ENCODE assay signal across 9 cellular contexts in genomic region chr11:64007160-64007628, GRCh38. TPM values are rescaled to one million over a fixed set of nuclear protein-coding genes. Genes with fewer than 3 reads are reported as not detected.
A peak's percentile ranks its signal among the peaks of the same experiment; 100 is the strongest.
DNase-seq lines count a peak whose midpoint lies in the region; ATAC-seq, FAIRE-seq and TF ChIP-seq lines count a peak whose summit lies in the region.
"Had no signal": no experiment of that assay in that cellular context is flagged by ENCODE, and none has a peak within 500 bp of the region (broad histone marks: within the 10 kb centered on the region; RNA-seq: fewer than 3 reads in every experiment).

No MANE protein-coding gene starts in this region.

- TF ChIP-seq POLR2A in endothelial cell of umbilical vein (IDR thresholded peaks at IDR 0.05; ENCODE audit: low read depth, low read length) = no peak

- peaks cover 7% of the 10 kb centered on the region for H3K4me1 Mint-ChIP-seq in CD4-positive, alpha-beta T cell (ENCODE audit: low read depth)
- peaks cover 19 to 25% of the 10 kb centered on the region in 2 donors for H3K4me1 Mint-ChIP-seq in natural killer cell treated with Interleukin-12 subunit alpha and Interleukin-12 subunit beta and Interleukin-15 and Interleukin-18, amount 100 ng/mL, for 72 hours (ENCODE audit: low read depth in 2 of 2)

- peaks cover 31% of the 10 kb centered on the region for H3K27me3 Mint-ChIP-seq in CD4-positive, alpha-beta T cell
- H3K27me3 Mint-ChIP-seq in natural killer cell treated with Interleukin-12 subunit alpha and Interleukin-12 subunit beta and Interleukin-15 and Interleukin-18, amount 100 ng/mL, for 72 hours = peaks cover 21 to 23% of the 10 kb centered on the region in 2 donors

- H3K27ac Mint-ChIP-seq in CD4-positive, alpha-beta T cell = no peak overlapping the region
- H3K27ac Mint-ChIP-seq in natural killer cell treated with Interleukin-12 subunit alpha and Interleukin-12 subunit beta and Interleukin-15 and Interleukin-18, amount 100 ng/mL, for 72 hours = no peak overlapping the region

- no peaks in the 10 kb centered on the region for H3K9me1 ChIP-seq in endothelial cell of umbilical vein (replicated peaks; ENCODE audit: control insufficient read depth, extremely low read depth, insufficient read depth, low read length)

- FAIRE-seq in endothelial cell of umbilical vein (lab: Jason Lieb, UNC) = no peak

- peak overlapping the region; percentile 17 for H3K4me2 ChIP-seq in endothelial cell of umbilical vein (ENCODE audit: insufficient read depth, low read length)

- H3K9me3 Mint-ChIP-seq in CD4-positive, alpha-beta T cell = no peaks in the 10 kb centered on the region
- H3K9me3 Mint-ChIP-seq in natural killer cell treated with Interleukin-12 subunit alpha and Interleukin-12 subunit beta and Interleukin-15 and Interleukin-18, amount 100 ng/mL, for 72 hours = peaks cover 12% of the 10 kb centered on the region

- peaks cover 22% of the 10 kb centered on the region for H3K4me1 ChIP-seq in endothelial cell of umbilical vein (ENCODE audit: control insufficient read depth, extremely low read depth, insufficient read depth, low read length)

- no peaks in the 10 kb centered on the region for H3K36me3 ChIP-seq in endothelial cell of umbilical vein (ENCODE audit: control insufficient read depth in 2 of 2, extremely low read depth in 1 of 2, insufficient read depth in 2 of 2, low read length in 2 of 2)

- POLR2A ChIA-PET in CD4-positive, alpha-beta T cell (lab: Charles Lee) = no interaction called here
- POLR2A ChIA-PET in endothelial cell of umbilical vein (lab: Charles Lee) = no interaction called here

- H3K4me3 Mint-ChIP-seq in CD4-positive, alpha-beta T cell = peak overlapping the region; percentile 54
- peak overlapping the region; percentile 69 for H3K4me3 Mint-ChIP-seq in natural killer cell treated with Interleukin-12 subunit alpha and Interleukin-12 subunit beta and Interleukin-15 and Interleukin-18, amount 100 ng/mL, for 72 hours

- H4K20me1 ChIP-seq in endothelial cell of umbilical vein (replicated peaks; ENCODE audit: control insufficient read depth, extremely low read depth, insufficient read depth, low read length) = no peaks in the 10 kb centered on the region

- intact Hi-C loops in CD4-positive, alpha-beta T cell (cut with DNase I, micrococcal nuclease) = no loop called here
- intact Hi-C loops in endothelial cell of umbilical vein (cut with micrococcal nuclease) = no loop called here

- H3K27me3 ChIP-seq in CD4-positive, alpha-beta T cell (ENCODE audit: control insufficient read depth, insufficient read depth, low read length) = peaks cover 30% of the 10 kb centered on the region
- H3K27me3 ChIP-seq in endothelial cell of umbilical vein (ENCODE audit: control insufficient read depth in 2 of 2, insufficient read depth in 2 of 2, low read length in 2 of 2) = no peaks in the 10 kb centered on the region

- no peak for TF ChIP-seq CTCF in CD4-positive, alpha-beta T cell (IDR thresholded peaks at IDR 0.05)
- TF ChIP-seq CTCF in endothelial cell of umbilical vein (IDR thresholded peaks at IDR 0.05; ENCODE audit: extremely low read depth in 1 of 2, insufficient read depth in 1 of 2, low read depth in 1 of 2, low read length in 2 of 2) = no peak

- no peak overlapping the region for H3K4me3 ChIP-seq in endothelial cell of umbilical vein (replicated peaks in 1 of 3; ENCODE audit: insufficient read depth in 1 of 3, low read depth in 1 of 3, low read length in 3 of 3)

- peaks cover 8% of the 10 kb centered on the region for H3K9me3 ChIP-seq in CD4-positive, alpha-beta T cell (ENCODE audit: control insufficient read depth, low read length)
- no peaks in the 10 kb centered on the region for H3K9me3 ChIP-seq in endothelial cell of umbilical vein (replicated peaks; ENCODE audit: control insufficient read depth, insufficient read depth, low read length)

- BruUV-seq in endothelial cell of umbilical vein (replicated peaks; lab: Mats Ljungman, UMichigan) = no TSS peak

- CTCF ChIA-PET in CD4-positive, alpha-beta T cell (lab: Charles Lee) = no interaction called here
- CTCF ChIA-PET in endothelial cell of umbilical vein (lab: Charles Lee) = interaction anchor here (0.6 to 1.5 kb wide), 14 partner anchors 7 to 183 kb away, joined by 3 to 10 read pairs (median 3); partner anchors contain the start of gene COX8A

- no peak overlapping the region for H3K9ac ChIP-seq in endothelial cell of umbilical vein (replicated peaks; ENCODE audit: extremely low read depth, insufficient read depth, low read length)

- H3K27ac ChIP-seq in CD4-positive, alpha-beta T cell (ENCODE audit: low read depth, low read length) = no peak overlapping the region
- no peak overlapping the region for H3K27ac ChIP-seq in endothelial cell of umbilical vein (ENCODE audit: insufficient read depth, low read depth, low read length)
- H3K27ac ChIP-seq: epithelial cell of prostate had no signal

- no peak for DNase-seq in CD4-positive, alpha-beta T cell
- DNase-seq in NCI-H226 (peak; percentile 18), endothelial cell of umbilical vein (ENCODE audit: low read depth, low spot score) (no peak), ecto neural progenitor cell (ENCODE audit: low spot score) (no peak)
- no peak for DNase-seq in natural killer cell treated with Interleukin-12 subunit alpha and Interleukin-12 subunit beta and Interleukin-15 and Interleukin-18, amount 100 ng/mL, for 72 hours (ENCODE audit: low spot score)

- no peak overlapping the region for H2AFZ ChIP-seq in endothelial cell of umbilical vein (ENCODE audit: low read depth, low read length)

- no peaks in the 10 kb centered on the region for H3K79me2 ChIP-seq in endothelial cell of umbilical vein (ENCODE audit: control insufficient read depth, insufficient read depth, low read length)

- no peak for ATAC-seq in CD4-positive, alpha-beta T cell (ENCODE audit: poor library complexity)
- ATAC-seq in natural killer cell treated with Interleukin-12 subunit alpha and Interleukin-12 subunit beta and Interleukin-15 and Interleukin-18, amount 100 ng/mL, for 72 hours = no peak
- no peak for ATAC-seq in HG02884 (IDR thresholded peaks at IDR 0.05; ENCODE audit: unreplicated experiment)
- ATAC-seq in GM19467 (IDR thresholded peaks at IDR 0.05; ENCODE audit: unreplicated experiment) = no peak
- ATAC-seq in HG03108 (IDR thresholded peaks at IDR 0.05; ENCODE audit: unreplicated experiment) = no peak

- H3K36me3 Mint-ChIP-seq in CD4-positive, alpha-beta T cell (ENCODE audit: low read depth) = no peaks in the 10 kb centered on the region
- H3K36me3 Mint-ChIP-seq in natural killer cell treated with Interleukin-12 subunit alpha and Interleukin-12 subunit beta and Interleukin-15 and Interleukin-18, amount 100 ng/mL, for 72 hours = no peaks in the 10 kb centered on the region

- dilution Hi-C loops in endothelial cell of umbilical vein (cut with MboI; ENCODE audit: extremely low pct_ligation_motif_present, low sequenced_read_pairs) = no loop called here

TF ChIP-seq in endothelial cell of umbilical vein, 7 proteins besides CTCF, POLR2A, EP300 and RAD21:
- TF ChIP-seq MYC (IDR thresholded peaks at IDR 0.05; ENCODE audit: low read depth, low read length) = no peak

RNA-seq across cellular contexts. Expression of gene OTUB1, which starts 21.0 kb away (rescaled TPM):
- total RNA-seq in CD4-positive, alpha-beta T cell = 10 to 100 TPM; 57.5 to 60.0 TPM
- total RNA-seq in endothelial cell of umbilical vein = 80.0 and 81.9 TPM in 2 replicates
- 256 and 316 TPM in 2 replicates for polyA plus RNA-seq in endothelial cell of umbilical vein
- 161 and 174 TPM in 2 replicates for polyA plus RNA-seq in endothelial cell of umbilical vein (2011; cell fraction: cytosol; rRNA removed)
- 244 and 248 TPM in 2 replicates for polyA plus RNA-seq in endothelial cell of umbilical vein (2011; cell fraction: nucleus; rRNA removed)
- 122 and 134 TPM in 2 replicates for polyA plus RNA-seq in endothelial cell of umbilical vein (2012)
- polyA minus RNA-seq in endothelial cell of umbilical vein = 77.2 and 88.3 TPM in 2 replicates
- polyA minus RNA-seq in endothelial cell of umbilical vein (2011; cell fraction: cytosol; rRNA and poly(A)+ RNA removed) = 68.1 TPM
- 33.3 and 44.5 TPM in 2 replicates for polyA minus RNA-seq in endothelial cell of umbilical vein (2011; cell fraction: nucleus; rRNA and poly(A)+ RNA removed)
- total RNA-seq in natural killer cell treated with Interleukin-12 subunit alpha and Interleukin-12 subunit beta and Interleukin-15 and Interleukin-18, amount 100 ng/mL, for 72 hours = 10 to 100 TPM; 87.8 to 96.6 TPM

RNA-seq across cellular contexts. Expression of gene FLRT1, which starts 28.5 kb away (rescaled TPM):
- total RNA-seq in CD4-positive, alpha-beta T cell = not detected
- not detected in 2 replicates for total RNA-seq in endothelial cell of umbilical vein
- polyA plus RNA-seq in endothelial cell of umbilical vein = not detected in 2 replicates
- polyA plus RNA-seq in endothelial cell of umbilical vein (2011; cell fraction: cytosol; rRNA removed) = not detected in 2 replicates
- not detected in 2 replicates for polyA plus RNA-seq in endothelial cell of umbilical vein (2011; cell fraction: nucleus; rRNA removed)
- 0.16 and 0.19 TPM in 2 replicates for polyA plus RNA-seq in endothelial cell of umbilical vein (2012)
- not detected in 2 replicates for polyA minus RNA-seq in endothelial cell of umbilical vein
- polyA minus RNA-seq in endothelial cell of umbilical vein (2011; cell fraction: cytosol; rRNA and poly(A)+ RNA removed) = 0.31 TPM
- not detected in 2 replicates for polyA minus RNA-seq in endothelial cell of umbilical vein (2011; cell fraction: nucleus; rRNA and poly(A)+ RNA removed)
- total RNA-seq in natural killer cell treated with Interleukin-12 subunit alpha and Interleukin-12 subunit beta and Interleukin-15 and Interleukin-18, amount 100 ng/mL, for 72 hours = not detected

RNA-seq across cellular contexts. Expression of gene COX8A, which starts 32.8 kb away (rescaled TPM):
- 100 to 1,000 TPM in 1 of 2 experiments, 10 to 100 TPM in 1; 89.1 to 105 TPM for total RNA-seq in CD4-positive, alpha-beta T cell
- total RNA-seq in endothelial cell of umbilical vein = 307 and 339 TPM in 2 replicates
- 930 and 1,340 TPM in 2 replicates for polyA plus RNA-seq in endothelial cell of umbilical vein
- polyA plus RNA-seq in endothelial cell of umbilical vein (2011; cell fraction: cytosol; rRNA removed) = 519 and 619 TPM in 2 replicates
- polyA plus RNA-seq in endothelial cell of umbilical vein (2011; cell fraction: nucleus; rRNA removed) = 138 and 192 TPM in 2 replicates
- 412 and 424 TPM in 2 replicates for polyA plus RNA-seq in endothelial cell of umbilical vein (2012)
- polyA minus RNA-seq in endothelial cell of umbilical vein = 163 and 178 TPM in 2 replicates
- 386 TPM for polyA minus RNA-seq in endothelial cell of umbilical vein (2011; cell fraction: cytosol; rRNA and poly(A)+ RNA removed)
- 34.2 and 36.7 TPM in 2 replicates for polyA minus RNA-seq in endothelial cell of umbilical vein (2011; cell fraction: nucleus; rRNA and poly(A)+ RNA removed)
- 100 to 1,000 TPM; 383 to 427 TPM for total RNA-seq in natural killer cell treated with Interleukin-12 subunit alpha and Interleukin-12 subunit beta and Interleukin-15 and Interleukin-18, amount 100 ng/mL, for 72 hours
